In the genomic region with DNA sequence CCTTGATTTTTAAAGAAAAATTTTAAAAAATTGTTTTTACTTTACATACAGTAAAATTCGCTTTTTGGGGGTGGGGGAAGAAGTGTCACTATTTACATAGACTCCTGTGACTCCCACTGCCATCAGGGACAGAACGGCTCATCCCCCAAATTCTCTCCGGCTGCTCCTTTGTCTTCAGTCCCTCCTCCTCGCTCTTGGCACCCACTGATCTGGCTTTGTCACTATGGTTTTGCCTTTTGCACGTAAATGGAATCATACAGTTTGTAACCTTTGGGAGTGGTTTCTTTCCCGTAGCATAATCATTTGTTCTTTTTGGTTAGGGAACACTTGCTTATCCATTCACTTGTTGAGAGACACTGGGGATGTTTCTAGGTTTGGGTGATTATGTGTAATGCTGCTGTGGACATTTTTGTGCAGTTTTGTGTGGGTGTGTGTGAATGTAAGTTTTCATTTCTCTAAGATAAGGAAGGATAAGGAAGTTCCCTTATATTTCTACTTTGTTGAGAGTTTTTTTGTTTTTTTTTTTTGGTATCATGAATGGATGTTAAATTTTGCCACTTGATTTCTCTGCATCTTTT, we compare ENCODE assay signal across 18 cellular contexts. TPM values are rescaled to one million over a fixed set of nuclear protein-coding genes. Genes with fewer than 3 reads are reported as not detected.
DNase-seq lines count a peak whose midpoint lies in the region; ATAC-seq and TF ChIP-seq lines count a peak whose summit lies in the region.
"Had no signal": no experiment of that assay in that cellular context is flagged by ENCODE, and none has a peak within 500 bp of the region (broad histone marks: within the 10 kb centered on the region; RNA-seq: fewer than 3 reads in every experiment).

No MANE protein-coding gene starts in this region.

- no peak overlapping the region for H2AK5ac ChIP-seq in H9 (ENCODE audit: insufficient read length, low read length)

- H4K5ac ChIP-seq in H9 (ENCODE audit: insufficient read length, low read depth, low read length), result no peak overlapping the region

- no peak overlapping the region for H3K4me2 ChIP-seq in H9 (ENCODE audit: insufficient read depth, insufficient read length, low read length)
- H3K4me2 ChIP-seq: PC-9 had no signal

- H3K27ac ChIP-seq in H9 (ENCODE audit: insufficient read length, low read depth, low read length) (no peak overlapping the region), layer of hippocampus (ENCODE audit: low read depth, low read length) (peak overlapping the region; percentile 43), temporal lobe (ENCODE audit: low read depth, low read length) (peak overlapping the region; percentile 73), heart right ventricle (no peak overlapping the region)
- H3K27ac ChIP-seq: PC-9, RWPE1 had no signal

- DNase-seq in H9 (peak; percentile 30), chondrocyte (ENCODE audit: low spot score) (peak; percentile 4), osteocyte (ENCODE audit: extremely low spot score, unreplicated experiment) (no peak), heart right ventricle (no peak)
- DNase-seq: C1 segment of cervical spinal cord, DMS79, MM.1S, NCI-H1092 treated with DMSO at 0.1 percent for 48 hours, NCI-H146, NCI-H2029 treated with DMSO at 0.1 percent for 48 hours, NCI-H2171, NCI-H526, PC-9 had no signal

- H3K27me3 ChIP-seq in H9 (ENCODE audit: insufficient read depth, low read length), result no peaks in the 10 kb centered on the region
- H3K27me3 ChIP-seq in layer of hippocampus (ENCODE audit: control insufficient read depth, insufficient read depth, low read length), result no peaks in the 10 kb centered on the region
- H3K27me3 ChIP-seq in heart right ventricle, result peaks cover 0 to 3% (median 0%) of the 10 kb centered on the region in 7 donors

- H3K27ac Mint-ChIP-seq in H9, result peak overlapping the region in 1 of 3 experiments; percentile 15; a peak in 1 of 7 replicates
- H3K27ac Mint-ChIP-seq in chondrocyte (ENCODE audit: unreplicated experiment), result no peak overlapping the region
- no peak overlapping the region for H3K27ac Mint-ChIP-seq in osteocyte (ENCODE audit: unreplicated experiment)

- no peak overlapping the region for H4K8ac ChIP-seq in H9 (replicated peaks; ENCODE audit: insufficient read length, low read depth, low read length)

- no peak overlapping the region for H3K23ac ChIP-seq in H9 (ENCODE audit: insufficient read length, low read depth, low read length)

- ATAC-seq in GM21515 (IDR thresholded peaks at IDR 0.05; ENCODE audit: unreplicated experiment) (no peak), heart right ventricle (no peak)

- H3K27me3 Mint-ChIP-seq in H9 (ENCODE audit: low read depth) (peaks cover 11% of the 10 kb centered on the region; the same call in 1 of the 2 replicates), chondrocyte (ENCODE audit: low read depth) (peaks cover 18% of the 10 kb centered on the region), osteocyte (ENCODE audit: unreplicated experiment) (peaks cover 30% of the 10 kb centered on the region)

- no peak overlapping the region for H4K91ac ChIP-seq in H9 (ENCODE audit: insufficient read length, low read depth, low read length)

- H3K4ac ChIP-seq in H9 (ENCODE audit: low read depth, low read length), result no peak overlapping the region

- no peaks in the 10 kb centered on the region; the same call in 1 of the 2 replicates for H3K4me1 ChIP-seq in H9 (ENCODE audit: insufficient read depth, low read length)
- H3K4me1 ChIP-seq in heart right ventricle, result peaks cover 0 to 18% (median 14%) of the 10 kb centered on the region in 9 donors
- H3K4me1 ChIP-seq: HAP-1 had no signal

- intact Hi-C loops in heart right ventricle (cut with DNase I), result no loop called here

- no peak overlapping the region for H3K14ac ChIP-seq in H9 (ENCODE audit: insufficient read depth, low read length)

- H3K9me3 Mint-ChIP-seq in H9, result no peaks in the 10 kb centered on the region
- H3K9me3 Mint-ChIP-seq in chondrocyte (ENCODE audit: low read depth), result peaks cover 4% of the 10 kb centered on the region
- peaks cover 3% of the 10 kb centered on the region for H3K9me3 Mint-ChIP-seq in osteocyte (ENCODE audit: unreplicated experiment)

- no peak overlapping the region for H3K4me3 ChIP-seq in heart right ventricle
- H3K4me3 ChIP-seq: HAP-1, PC-9 had no signal

- no peaks in the 10 kb centered on the region for H3K23me2 ChIP-seq in H9 (ENCODE audit: insufficient read length, low read depth, low read length, poor library complexity, severe bottlenecking)

- H3K9me3 ChIP-seq in H9 (ENCODE audit: control insufficient read depth, low read depth, low read length) (no peaks in the 10 kb centered on the region), heart right ventricle (peaks cover 0 to 24% (median 0%) of the 10 kb centered on the region in 11 donors)

- H3K4me3 Mint-ChIP-seq in H9 (peak overlapping the region in 1 of 2 experiments; percentile 1; a peak in 1 of 5 replicates), chondrocyte (ENCODE audit: unreplicated experiment) (no peak overlapping the region), osteocyte (ENCODE audit: unreplicated experiment) (no peak overlapping the region)

- no peak overlapping the region for H3K18ac ChIP-seq in H9 (ENCODE audit: insufficient read length, low read depth, low read length)

- no peak overlapping the region for H2BK5ac ChIP-seq in H9 (ENCODE audit: insufficient read length, low read length)

- no peaks in the 10 kb centered on the region for H4K20me1 ChIP-seq in H9 (ENCODE audit: control insufficient read depth, insufficient read depth, insufficient read length)

- H3K56ac ChIP-seq in H9 (ENCODE audit: insufficient read length, low read depth, low read length), result no peak overlapping the region

- TF ChIP-seq CTCF in H9 (conservative IDR thresholded peaks at IDR 0.05) (no peak), chondrocyte (IDR thresholded peaks at IDR 0.05) (no peak), osteocyte (IDR thresholded peaks at IDR 0.05) (no peak), heart right ventricle (IDR thresholded peaks at IDR 0.05) (no peak)

- no peak overlapping the region for H3T11ph ChIP-seq in H9 (ENCODE audit: low read length)

- no peaks in the 10 kb centered on the region for H3K36me3 ChIP-seq in heart right ventricle
- H3K36me3 ChIP-seq: HAP-1 had no signal

- no peak overlapping the region for H2BK15ac ChIP-seq in H9 (ENCODE audit: low read depth, low read length)

- H3K79me2 ChIP-seq in H9 (ENCODE audit: insufficient read depth, low read length), result no peaks in the 10 kb centered on the region

- H2BK120ac ChIP-seq in H9 (ENCODE audit: low read depth, low read length, poor library complexity, severe bottlenecking), result no peak overlapping the region

- peaks cover 42 to 56% of the 10 kb centered on the region in 2 experiments for H3K4me1 Mint-ChIP-seq in H9
- peaks cover 5% of the 10 kb centered on the region for H3K4me1 Mint-ChIP-seq in chondrocyte (ENCODE audit: low read depth)
- H3K4me1 Mint-ChIP-seq in osteocyte (ENCODE audit: unreplicated experiment), result peaks cover 2% of the 10 kb centered on the region

- H2BK20ac ChIP-seq in H9 (ENCODE audit: low read depth, low read length, poor library complexity, severe bottlenecking), result no peak overlapping the region

- H2BK12ac ChIP-seq in H9 (ENCODE audit: insufficient read length, low read depth, low read length), result no peak overlapping the region

- H3K36me3 Mint-ChIP-seq in H9 (ENCODE audit: insufficient read depth in 1 of 3, low read depth in 3 of 3) (0 out of 7 replicates have a peak, but pooled peaks cover 0 to 5% (median 0%) of the 10 kb centered on the region in 3 experiments), chondrocyte (ENCODE audit: low read depth) (no peaks in the 10 kb centered on the region), osteocyte (ENCODE audit: unreplicated experiment) (no peaks in the 10 kb centered on the region)

- WGBS in H9 (ENCODE audit: extremely low coverage, insufficient read length, low lambda C conversion rate), result no CpG with 5 or more reads among the region's 6 CpGs
- WGBS in heart right ventricle, 2 donors, result 42 to 51% methylated on average over 6 of the region's 6 CpGs

- H3K79me1 ChIP-seq in H9 (ENCODE audit: insufficient read depth, low read depth, low read length, poor library complexity, severe bottlenecking), result no peaks in the 10 kb centered on the region

- no peak overlapping the region for H2AFZ ChIP-seq in H9 (ENCODE audit: low read length)
- H2AFZ ChIP-seq: PC-9 had no signal

- H3K9ac ChIP-seq in H9 (ENCODE audit: extremely low read depth, insufficient read length, low read length), result no peak overlapping the region

RNA-seq across cellular contexts. Expression of a gene that starts 27.4 kb away (rescaled TPM):
- total RNA-seq in H9 (2021) (25.7 and 26.1 TPM in 2 replicates), chondrocyte (0.30 to 0.94 TPM (median 0.59 TPM) in 3 replicates), temporal lobe (56.5 TPM), osteocyte (0.99 and 1.0 TPM in 2 replicates), heart right ventricle (10 to 100 TPM in 5 of 10 donors, 1 to 10 TPM in 5; 4.8 to 13.9 (median 9.7) TPM)
- polyA plus RNA-seq in heart right ventricle, result 1 to 10 TPM; 1.6 to 1.7 TPM

Comparison
In these comparisons a context has a peak if more than half of its experiments do, and no peak if none do; other contexts are left out.
1. DNase-seq: peak in H9 (single experiment) and chondrocyte (single experiment); none in osteocyte (single experiment) and heart right ventricle (0 of 2).
2. H3K27ac ChIP-seq: peak in layer of hippocampus (single experiment) and temporal lobe (single experiment); none in H9 (single experiment) and heart right ventricle (0 of 10).